Comparison of ENCODE assay signal across 8 cellular contexts in genomic region chr22:22753526-22754267, GRCh38.
DNase-seq lines count a peak whose midpoint lies in the region; ATAC-seq, FAIRE-seq and TF ChIP-seq lines count a peak whose summit lies in the region.

No MANE protein-coding gene starts in this region.

- H3K9me3 ChIP-seq in SJSA1 (replicated peaks) (no peaks in the 10 kb centered on the region), left ventricle myocardium inferior (replicated peaks) (no peaks in the 10 kb centered on the region)

- no peak for FAIRE-seq in D721Med (lab: Jason Lieb, UNC)

- no peaks in the 10 kb centered on the region for H3K36me3 ChIP-seq in SJSA1
- no peaks in the 10 kb centered on the region for H3K36me3 ChIP-seq in left ventricle myocardium inferior

- TF ChIP-seq CTCF in D721Med (IDR thresholded peaks at IDR 0.05; ENCODE audit: insufficient read depth, missing control alignments) (peak; percentile 54), left ventricle myocardium inferior (IDR thresholded peaks at IDR 0.05; ENCODE audit: borderline replicate concordance) (peak; percentile 66)

- H3K27me3 ChIP-seq in SJSA1 (replicated peaks) (no peaks in the 10 kb centered on the region), left ventricle myocardium inferior (ENCODE audit: low read depth) (peaks cover 43% of the 10 kb centered on the region)

- H3K27ac ChIP-seq in SJSA1 = no peak overlapping the region
- no peak overlapping the region for H3K27ac ChIP-seq in left ventricle myocardium inferior (replicated peaks)

- H3K4me1 ChIP-seq in SJSA1 (replicated peaks) = no peaks in the 10 kb centered on the region
- no peaks in the 10 kb centered on the region for H3K4me1 ChIP-seq in left ventricle myocardium inferior

- H3K4me3 ChIP-seq in SJSA1 (no peak overlapping the region), left ventricle myocardium inferior (no peak overlapping the region)

- intact Hi-C loops in left ventricle myocardium inferior (cut with micrococcal nuclease) = no loop called here

- ATAC-seq in HG03342 (IDR thresholded peaks at IDR 0.05; ENCODE audit: unreplicated experiment) (peak; percentile 44), GM19035 (IDR thresholded peaks at IDR 0.05; ENCODE audit: unreplicated experiment) (no peak), GM21423 (IDR thresholded peaks at IDR 0.05; ENCODE audit: unreplicated experiment) (no peak)

- DNase-seq in D721Med (ENCODE audit: insufficient read length, low spot score) (peak; percentile 51), SJSA1 (ENCODE audit: low read depth in 1 of 2, low spot score in 2 of 2) (peak; percentile 6 to 63), left ventricle myocardium inferior (no peak)
- peak; percentile 19 to 63 (median 52) for DNase-seq in activated naive CD4-positive, alpha-beta T cell (lab: John Stamatoyannopoulos, UW)
- peak; percentile 84 for DNase-seq in stimulated activated CD4-positive, alpha-beta T cell treated with anti-CD3 and anti-CD28 coated beads, Interleukin-15, amount 100 ng/mL, for 24 hours
